ENCODE assay signal across 23 cellular contexts in the genomic region with DNA sequence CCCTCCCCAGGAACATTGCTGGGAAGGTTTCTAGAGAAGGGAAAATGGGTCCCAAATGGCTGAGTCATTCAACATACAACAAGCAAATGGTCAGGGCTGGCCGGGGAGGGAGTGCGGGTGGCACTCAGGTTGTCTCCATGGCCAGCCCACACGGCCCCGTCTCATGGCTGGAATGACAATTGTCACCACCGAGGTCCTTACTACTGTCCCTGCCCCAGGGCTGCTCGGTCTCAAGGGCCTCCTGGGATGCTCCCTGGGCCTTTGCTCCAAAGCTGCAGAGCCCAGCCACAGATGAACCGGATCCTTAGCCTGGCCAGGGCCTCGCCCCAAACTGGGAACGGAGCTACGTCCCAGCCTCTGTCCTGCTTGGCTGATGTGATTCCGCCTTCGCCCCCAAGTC.
A peak's percentile ranks its signal among the peaks of the same experiment; 100 is the strongest.
DNase-seq lines count a peak whose midpoint lies in the region; ATAC-seq and TF ChIP-seq lines count a peak whose summit lies in the region.
"Had no signal": no experiment of that assay in that cellular context is flagged by ENCODE, and none has a peak within 500 bp of the region (broad histone marks: within the 10 kb centered on the region; RNA-seq: fewer than 3 reads in every experiment).

No MANE protein-coding gene starts in this region.

- DNase-seq in activated CD8-positive, alpha-beta T cell treated with anti-CD3 and anti-CD28 coated beads, Interleukin-2, amount 10 ng/mL, durations not matched to agents 7 days and 5 days = peak; percentile 12
- no peak for DNase-seq in activated CD8-positive, alpha-beta T cell treated with anti-CD3 and anti-CD28 coated beads for 36 hours
- DNase-seq in left ventricle myocardium inferior = no peak
- DNase-seq in psoas muscle = peak; percentile 39 to 57
- peak in 1 of 2 donors; percentile 75 for DNase-seq in aorta
- no peak for DNase-seq in kidney tubule cell (ENCODE audit: low spot score)
- DNase-seq in amniotic stem cell (lab: John Stamatoyannopoulos, UW) = no peak
- DNase-seq: ACHN; CD4-positive, alpha-beta memory T cell; DMS153; GM23248; Karpas-422; MV-4-11; NCI-H1105 treated with DMSO at 0.1 percent for 48 hours; NCI-H1694; NCI-H2081; NCI-H2171; NCI-H524 treated with DMSO at 0.1 percent for 48 hours had no signal

- POLR2A ChIA-PET in activated CD8-positive, alpha-beta T cell treated with anti-CD3 and anti-CD28 coated beads, Interleukin-2, amount 10 ng/mL, durations not matched to agents 7 days and 5 days (lab: Charles Lee) = no interaction called here
- POLR2A ChIA-PET in activated CD8-positive, alpha-beta T cell treated with anti-CD3 and anti-CD28 coated beads for 36 hours (lab: Charles Lee) = interaction anchor here (0.7 kb wide), 1 partner anchor 99 kb away, joined by 3 read pairs; no protein-coding TSS in a partner anchor

- H3K4me1 ChIP-seq in left ventricle myocardium inferior (peaks cover 13% of the 10 kb centered on the region), psoas muscle (peaks cover 6% of the 10 kb centered on the region), aorta (ENCODE audit: control insufficient read depth in 1 of 2, insufficient read depth in 2 of 2, low read length in 2 of 2) (no peaks in the 10 kb centered on the region)
- H3K4me1 ChIP-seq: BLaER1, HAP-1 had no signal

- H3K27ac Mint-ChIP-seq in activated CD8-positive, alpha-beta T cell treated with anti-CD3 and anti-CD28 coated beads, Interleukin-2, amount 10 ng/mL, durations not matched to agents 7 days and 5 days = no peak overlapping the region
- H3K27ac Mint-ChIP-seq in activated CD8-positive, alpha-beta T cell treated with anti-CD3 and anti-CD28 coated beads for 36 hours = no peak overlapping the region
- H3K27ac Mint-ChIP-seq: CD4-positive, alpha-beta memory T cell; IgD-negative memory B cell had no signal

- CTCF ChIA-PET in activated CD8-positive, alpha-beta T cell treated with anti-CD3 and anti-CD28 coated beads, Interleukin-2, amount 10 ng/mL, durations not matched to agents 7 days and 5 days (lab: Charles Lee) = no interaction called here
- CTCF ChIA-PET in activated CD8-positive, alpha-beta T cell treated with anti-CD3 and anti-CD28 coated beads for 36 hours (lab: Charles Lee) = no interaction called here

- peaks cover 2% of the 10 kb centered on the region for H3K27me3 Mint-ChIP-seq in activated CD8-positive, alpha-beta T cell treated with anti-CD3 and anti-CD28 coated beads, Interleukin-2, amount 10 ng/mL, durations not matched to agents 7 days and 5 days (ENCODE audit: low read depth)
- H3K27me3 Mint-ChIP-seq in activated CD8-positive, alpha-beta T cell treated with anti-CD3 and anti-CD28 coated beads for 36 hours = peaks cover 19% of the 10 kb centered on the region

- H3K36me3 Mint-ChIP-seq in activated CD8-positive, alpha-beta T cell treated with anti-CD3 and anti-CD28 coated beads, Interleukin-2, amount 10 ng/mL, durations not matched to agents 7 days and 5 days (ENCODE audit: low read depth) = no peaks in the 10 kb centered on the region
- H3K36me3 Mint-ChIP-seq in activated CD8-positive, alpha-beta T cell treated with anti-CD3 and anti-CD28 coated beads for 36 hours (ENCODE audit: low read depth) = no peaks in the 10 kb centered on the region
- H3K36me3 Mint-ChIP-seq: CD4-positive, alpha-beta memory T cell; IgD-negative memory B cell had no signal

- 77 to 90% (median 79%) methylated on average over 12 of the region's 12 CpGs for WGBS in psoas muscle, 3 donors
- WGBS in aorta, 2 donors = 92 to 93% methylated on average over 12 of the region's 12 CpGs

- H3K27me3 ChIP-seq in left ventricle myocardium inferior (ENCODE audit: low read depth) (no peaks in the 10 kb centered on the region), psoas muscle (ENCODE audit: insufficient read depth in 3 of 3, low read length in 2 of 3) (no peaks in the 10 kb centered on the region), aorta (ENCODE audit: control insufficient read depth in 1 of 2, insufficient read depth in 2 of 2, low read length in 1 of 2) (no peaks in the 10 kb centered on the region)
- H3K27me3 ChIP-seq: BLaER1 had no signal

- no peaks in the 10 kb centered on the region for H3K9me3 Mint-ChIP-seq in activated CD8-positive, alpha-beta T cell treated with anti-CD3 and anti-CD28 coated beads, Interleukin-2, amount 10 ng/mL, durations not matched to agents 7 days and 5 days (ENCODE audit: insufficient read depth)
- H3K9me3 Mint-ChIP-seq in activated CD8-positive, alpha-beta T cell treated with anti-CD3 and anti-CD28 coated beads for 36 hours = no peaks in the 10 kb centered on the region
- H3K9me3 Mint-ChIP-seq: CD4-positive, alpha-beta memory T cell; IgD-negative memory B cell had no signal

- H3K4me1 Mint-ChIP-seq in activated CD8-positive, alpha-beta T cell treated with anti-CD3 and anti-CD28 coated beads, Interleukin-2, amount 10 ng/mL, durations not matched to agents 7 days and 5 days (ENCODE audit: low read depth) = no peaks in the 10 kb centered on the region
- H3K4me1 Mint-ChIP-seq in activated CD8-positive, alpha-beta T cell treated with anti-CD3 and anti-CD28 coated beads for 36 hours (ENCODE audit: low read depth) = no peaks in the 10 kb centered on the region
- H3K4me1 Mint-ChIP-seq: CD4-positive, alpha-beta memory T cell; IgD-negative memory B cell had no signal

- H3K4me3 Mint-ChIP-seq in activated CD8-positive, alpha-beta T cell treated with anti-CD3 and anti-CD28 coated beads, Interleukin-2, amount 10 ng/mL, durations not matched to agents 7 days and 5 days = no peak overlapping the region
- no peak overlapping the region for H3K4me3 Mint-ChIP-seq in activated CD8-positive, alpha-beta T cell treated with anti-CD3 and anti-CD28 coated beads for 36 hours
- H3K4me3 Mint-ChIP-seq: CD4-positive, alpha-beta memory T cell; IgD-negative memory B cell had no signal

- ATAC-seq in activated CD8-positive, alpha-beta T cell treated with anti-CD3 and anti-CD28 coated beads, Interleukin-2, amount 10 ng/mL, durations not matched to agents 7 days and 5 days = no peak
- no peak for ATAC-seq in activated CD8-positive, alpha-beta T cell treated with anti-CD3 and anti-CD28 coated beads for 36 hours
- ATAC-seq in psoas muscle (peak in 2 of 4 donors; percentile 22 to 42), aorta (ENCODE audit: low FRiP score) (peak; percentile 63), GM18511 (IDR thresholded peaks at IDR 0.05; ENCODE audit: unreplicated experiment) (no peak)

- H3K27ac ChIP-seq in left ventricle myocardium inferior (replicated peaks) (peak overlapping the region; percentile 12), psoas muscle (peak overlapping the region; percentile 16), aorta (ENCODE audit: low read depth in 1 of 2, low read length in 2 of 2) (no peak overlapping the region)
- H3K27ac ChIP-seq: 22Rv1, BLaER1, GM23248 had no signal

- H3K9me3 ChIP-seq in left ventricle myocardium inferior (replicated peaks) (no peaks in the 10 kb centered on the region), psoas muscle (no peaks in the 10 kb centered on the region), aorta (ENCODE audit: control insufficient read depth, low read length) (no peaks in the 10 kb centered on the region)
- H3K9me3 ChIP-seq: BLaER1, HAP-1 had no signal

- TF ChIP-seq CTCF in activated CD8-positive, alpha-beta T cell treated with anti-CD3 and anti-CD28 coated beads for 36 hours (IDR thresholded peaks at IDR 0.05) = no peak
- TF ChIP-seq CTCF in left ventricle myocardium inferior (IDR thresholded peaks at IDR 0.05; ENCODE audit: borderline replicate concordance) (no peak), psoas muscle (IDR thresholded peaks at IDR 0.05) (no peak)

- no peak overlapping the region for H3K4me3 ChIP-seq in left ventricle myocardium inferior
- no peak overlapping the region for H3K4me3 ChIP-seq in psoas muscle
- no peak overlapping the region for H3K4me3 ChIP-seq in aorta (ENCODE audit: low read length in 2 of 2)
- H3K4me3 ChIP-seq: BLaER1, GM23248, HAP-1 had no signal

- intact Hi-C loops in activated CD8-positive, alpha-beta T cell treated with anti-CD3 and anti-CD28 coated beads for 36 hours (cut with micrococcal nuclease) = no loop called here
- intact Hi-C loops in left ventricle myocardium inferior (cut with micrococcal nuclease) = no loop called here
- intact Hi-C loops in psoas muscle (cut with DNase I) = no loop called here
- intact Hi-C loops in aorta (cut with DNase I) = no loop called here

- H3K36me3 ChIP-seq in left ventricle myocardium inferior (no peaks in the 10 kb centered on the region), psoas muscle (ENCODE audit: insufficient read depth in 1 of 2, low read depth in 1 of 2) (no peaks in the 10 kb centered on the region), aorta (ENCODE audit: control insufficient read depth in 1 of 2, insufficient read depth in 2 of 2, low read length in 1 of 2) (no peaks in the 10 kb centered on the region)
- H3K36me3 ChIP-seq: BLaER1, HAP-1 had no signal

Comparison
In these comparisons a context has a peak if more than half of its experiments do, and no peak if none do; other contexts are left out.
1. DNase-seq: peak in activated CD8-positive, alpha-beta T cell treated with anti-CD3 and anti-CD28 coated beads, Interleukin-2, amount 10 ng/mL, durations not matched to agents 7 days and 5 days (single experiment) and psoas muscle (2 of 2); none in activated CD8-positive, alpha-beta T cell treated with anti-CD3 and anti-CD28 coated beads for 36 hours (single experiment), left ventricle myocardium inferior (single experiment), kidney tubule cell (single experiment) and amniotic stem cell (single experiment).
2. H3K27ac ChIP-seq: peak in left ventricle myocardium inferior (single experiment) and psoas muscle (single experiment); none in aorta (0 of 2).